1 cellular context compared by ENCODE assay signal in the genomic region with DNA sequence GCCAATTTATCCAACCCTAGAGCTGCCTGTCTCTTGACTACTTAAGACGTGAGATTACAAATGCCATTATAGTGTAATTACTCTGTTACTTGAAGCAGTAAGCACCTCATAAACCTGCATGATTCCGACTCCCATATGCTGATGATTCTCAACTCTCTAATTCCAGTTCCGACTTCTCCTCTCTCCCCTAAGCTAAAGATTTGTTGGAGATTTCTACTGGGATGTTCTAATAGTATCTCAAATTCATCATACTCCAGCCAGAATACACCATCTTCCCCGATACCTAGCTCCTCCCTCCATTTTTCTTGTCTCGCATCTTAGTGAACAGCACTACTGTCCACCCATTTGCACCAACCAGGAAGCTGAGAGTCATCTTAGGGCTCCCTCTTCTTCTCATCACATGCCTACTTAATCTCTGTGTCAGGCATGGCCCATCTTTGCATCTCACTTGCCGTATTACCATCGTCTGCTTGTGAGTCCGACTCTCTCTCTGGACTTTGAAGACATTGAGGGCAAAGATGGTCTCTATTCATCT.
TF ChIP-seq lines count a peak whose summit lies in the region.

No MANE protein-coding gene starts in this region.

TF ChIP-seq in K562, 482 proteins besides CTCF, POLR2A, EP300 and RAD21 (continued from another document and continues in another):
- TF ChIP-seq, protein P1, sequence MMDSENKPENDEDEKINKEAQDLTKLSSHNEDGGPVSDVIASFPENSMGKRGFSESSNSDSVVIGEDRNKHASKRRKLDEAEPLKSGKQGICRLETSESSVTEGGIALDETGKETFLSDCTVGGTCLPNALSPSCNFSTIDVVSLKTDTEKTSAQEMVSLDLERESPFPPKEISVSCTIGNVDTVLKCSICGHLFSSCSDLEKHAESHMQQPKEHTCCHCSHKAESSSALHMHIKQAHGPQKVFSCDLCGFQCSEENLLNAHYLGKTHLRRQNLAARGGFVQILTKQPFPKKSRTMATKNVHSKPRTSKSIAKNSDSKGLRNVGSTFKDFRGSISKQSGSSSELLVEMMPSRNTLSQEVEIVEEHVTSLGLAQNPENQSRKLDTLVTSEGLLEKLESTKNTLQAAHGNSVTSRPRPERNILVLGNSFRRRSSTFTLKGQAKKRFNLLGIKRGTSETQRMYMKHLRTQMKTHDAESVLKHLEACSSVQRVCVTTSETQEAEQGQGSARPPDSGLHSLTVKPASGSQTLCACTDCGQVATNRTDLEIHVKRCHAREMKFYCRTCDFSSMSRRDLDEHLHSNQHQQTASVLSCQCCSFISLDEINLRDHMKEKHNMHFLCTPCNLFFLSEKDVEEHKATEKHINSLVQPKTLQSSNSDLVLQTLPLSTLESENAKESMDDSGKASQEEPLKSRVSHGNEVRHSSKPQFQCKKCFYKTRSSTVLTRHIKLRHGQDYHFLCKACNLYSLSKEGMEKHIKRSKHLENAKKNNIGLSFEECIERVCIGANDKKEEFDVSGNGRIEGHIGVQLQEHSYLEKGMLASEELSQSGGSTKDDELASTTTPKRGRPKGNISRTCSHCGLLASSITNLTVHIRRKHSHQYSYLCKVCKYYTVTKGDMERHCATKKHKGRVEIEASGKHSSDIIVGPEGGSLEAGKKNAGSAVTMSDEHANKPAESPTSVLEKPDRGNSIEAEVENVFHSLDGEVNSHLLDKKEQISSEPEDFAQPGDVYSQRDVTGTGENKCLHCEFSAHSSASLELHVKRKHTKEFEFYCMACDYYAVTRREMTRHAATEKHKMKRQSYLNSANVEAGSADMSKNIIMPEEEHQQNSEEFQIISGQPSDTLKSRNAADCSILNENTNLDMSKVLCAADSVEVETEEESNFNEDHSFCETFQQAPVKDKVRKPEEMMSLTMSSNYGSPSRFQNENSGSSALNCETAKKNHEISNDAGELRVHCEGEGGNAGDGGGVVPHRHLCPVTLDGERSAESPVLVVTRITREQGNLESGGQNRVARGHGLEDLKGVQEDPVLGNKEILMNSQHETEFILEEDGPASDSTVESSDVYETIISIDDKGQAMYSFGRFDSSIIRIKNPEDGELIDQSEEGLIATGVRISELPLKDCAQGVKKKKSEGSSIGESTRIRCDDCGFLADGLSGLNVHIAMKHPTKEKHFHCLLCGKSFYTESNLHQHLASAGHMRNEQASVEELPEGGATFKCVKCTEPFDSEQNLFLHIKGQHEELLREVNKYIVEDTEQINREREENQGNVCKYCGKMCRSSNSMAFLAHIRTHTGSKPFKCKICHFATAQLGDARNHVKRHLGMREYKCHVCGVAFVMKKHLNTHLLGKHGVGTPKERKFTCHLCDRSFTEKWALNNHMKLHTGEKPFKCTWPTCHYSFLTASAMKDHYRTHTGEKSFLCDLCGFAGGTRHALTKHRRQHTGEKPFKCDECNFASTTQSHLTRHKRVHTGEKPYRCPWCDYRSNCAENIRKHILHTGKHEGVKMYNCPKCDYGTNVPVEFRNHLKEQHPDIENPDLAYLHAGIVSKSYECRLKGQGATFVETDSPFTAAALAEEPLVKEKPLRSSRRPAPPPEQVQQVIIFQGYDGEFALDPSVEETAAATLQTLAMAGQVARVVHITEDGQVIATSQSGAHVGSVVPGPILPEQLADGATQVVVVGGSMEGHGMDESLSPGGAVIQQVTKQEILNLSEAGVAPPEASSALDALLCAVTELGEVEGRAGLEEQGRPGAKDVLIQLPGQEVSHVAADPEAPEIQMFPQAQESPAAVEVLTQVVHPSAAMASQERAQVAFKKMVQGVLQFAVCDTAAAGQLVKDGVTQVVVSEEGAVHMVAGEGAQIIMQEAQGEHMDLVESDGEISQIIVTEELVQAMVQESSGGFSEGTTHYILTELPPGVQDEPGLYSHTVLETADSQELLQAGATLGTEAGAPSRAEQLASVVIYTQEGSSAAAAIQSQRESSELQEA (IDR thresholded peaks at IDR 0.05; ENCODE audit: low read depth), result no peak
- TF ChIP-seq ZNF133 (CRISPR knock-in tag; IDR thresholded peaks at IDR 0.05) (no peak), RBM15 (IDR thresholded peaks at IDR 0.05; ENCODE audit: insufficient read depth, low read length) (no peak), FOXA3 (CRISPR knock-in tag; conservative IDR thresholded peaks at IDR 0.05 in 1 of 2, IDR thresholded peaks at IDR 0.05 in 1 of 2) (0 out of 4 replicates have a peak, but pooled peaks of 1 of the 2 experiments have one; percentile 3), MAFK (IDR thresholded peaks at IDR 0.05; ENCODE audit: low read length) (no peak), GABPA (tag; conservative IDR thresholded peaks at IDR 0.05; ENCODE audit: low read depth) (0 out of 2 replicates have a peak, but pooled peaks have one; percentile 8), SMAD1 (IDR thresholded peaks at IDR 0.05; ENCODE audit: low read depth, low read length, partially characterized antibody) (no peak), KAT8 (IDR thresholded peaks at IDR 0.05; ENCODE audit: low read depth) (no peak), GATAD2B (IDR thresholded peaks at IDR 0.05; ENCODE audit: borderline replicate concordance) (peak; percentile 12; the same call in 1 of the 2 replicates), MEF2A (IDR thresholded peaks at IDR 0.05; ENCODE audit: control insufficient read depth, low read depth, low read length) (no peak), ZNF507 (tag; conservative IDR thresholded peaks at IDR 0.05) (no peak), MYC (IDR thresholded peaks at IDR 0.05; ENCODE audit: low read depth, low read length) (no peak), MYC (CRISPR knock-in tag; IDR thresholded peaks at IDR 0.05; ENCODE audit: borderline replicate concordance, low read depth) (no peak), ESRRB (CRISPR knock-in tag; IDR thresholded peaks at IDR 0.05; ENCODE audit: borderline replicate concordance) (no peak), NR2F6 (CRISPR knock-in tag; IDR thresholded peaks at IDR 0.05) (no peak), SMAD2 (IDR thresholded peaks at IDR 0.05; ENCODE audit: low read depth, low read length) (no peak), SMC3 (conservative IDR thresholded peaks at IDR 0.05; ENCODE audit: insufficient read depth, low read depth, low read length) (no peak), ZNF41 (CRISPR knock-in tag; conservative IDR thresholded peaks at IDR 0.05) (no peak), POLR3A (IDR thresholded peaks at IDR 0.05; ENCODE audit: borderline replicate concordance, extremely low read depth, insufficient read depth, insufficient read length) (no peak), POLR2AphosphoS5 (IDR thresholded peaks at IDR 0.05; ENCODE audit: control insufficient read depth, insufficient read depth, low read depth, low read length) (no peak), CREBBP (IDR thresholded peaks at IDR 0.05; ENCODE audit: low read depth, low read length) (no peak), TAF1 (IDR thresholded peaks at IDR 0.05; ENCODE audit: control insufficient read depth, extremely low read depth, insufficient read depth, low read length, severe bottlenecking) (no peak), CBFA2T2 (conservative IDR thresholded peaks at IDR 0.05) (no peak), KHSRP (IDR thresholded peaks at IDR 0.05) (no peak), SIX5 (IDR thresholded peaks at IDR 0.05; ENCODE audit: borderline replicate concordance in 1 of 2, insufficient read depth in 1 of 2, low read depth in 1 of 2, low read length in 2 of 2) (no peak), KLF1 (tag; IDR thresholded peaks at IDR 0.05) (no peak), MTF1 (CRISPR knock-in tag; IDR thresholded peaks at IDR 0.05; ENCODE audit: borderline replicate concordance) (no peak), SP1 (CRISPR knock-in tag; IDR thresholded peaks at IDR 0.05) (no peak), FOXK2 (conservative IDR thresholded peaks at IDR 0.05 in 1 of 2, IDR thresholded peaks at IDR 0.05 in 1 of 2; ENCODE audit: low read depth in 2 of 2) (no peak; a peak in 1 of 4 replicates), ZNF274 (IDR thresholded peaks at IDR 0.05; ENCODE audit: borderline replicate concordance, low read depth, low read length) (no peak), ZNF699 (CRISPR knock-in tag; IDR thresholded peaks at IDR 0.05; ENCODE audit: insufficient replicate concordance) (no peak), ZNF311 (CRISPR knock-in tag; IDR thresholded peaks at IDR 0.05) (no peak), CTBP1 (IDR thresholded peaks at IDR 0.05; ENCODE audit: borderline replicate concordance) (peak; percentile 66; the same call in 1 of the 2 replicates), HDAC8 (tag; IDR thresholded peaks at IDR 0.05) (no peak), EZH2 (IDR thresholded peaks at IDR 0.05; ENCODE audit: borderline replicate concordance, low read depth, low read length) (no peak; the same call in 1 of the 2 replicates), TRIM24 (IDR thresholded peaks at IDR 0.05) (no peak; a peak in 1 of 4 replicates), BRD4 (IDR thresholded peaks at IDR 0.05) (no peak), ZNF282 (CRISPR knock-in tag; IDR thresholded peaks at IDR 0.05) (no peak), POLR2G (IDR thresholded peaks at IDR 0.05; ENCODE audit: low read depth, low read length) (no peak), FOXK1 (CRISPR knock-in tag; IDR thresholded peaks at IDR 0.05; ENCODE audit: borderline replicate concordance) (no peak), TCF3 (CRISPR knock-in tag; IDR thresholded peaks at IDR 0.05) (no peak), STAG1 (CRISPR knock-in tag; IDR thresholded peaks at IDR 0.05; ENCODE audit: borderline replicate concordance) (no peak), DNMT1 (IDR thresholded peaks at IDR 0.05) (no peak)
- TF ChIP-seq, protein P2, sequence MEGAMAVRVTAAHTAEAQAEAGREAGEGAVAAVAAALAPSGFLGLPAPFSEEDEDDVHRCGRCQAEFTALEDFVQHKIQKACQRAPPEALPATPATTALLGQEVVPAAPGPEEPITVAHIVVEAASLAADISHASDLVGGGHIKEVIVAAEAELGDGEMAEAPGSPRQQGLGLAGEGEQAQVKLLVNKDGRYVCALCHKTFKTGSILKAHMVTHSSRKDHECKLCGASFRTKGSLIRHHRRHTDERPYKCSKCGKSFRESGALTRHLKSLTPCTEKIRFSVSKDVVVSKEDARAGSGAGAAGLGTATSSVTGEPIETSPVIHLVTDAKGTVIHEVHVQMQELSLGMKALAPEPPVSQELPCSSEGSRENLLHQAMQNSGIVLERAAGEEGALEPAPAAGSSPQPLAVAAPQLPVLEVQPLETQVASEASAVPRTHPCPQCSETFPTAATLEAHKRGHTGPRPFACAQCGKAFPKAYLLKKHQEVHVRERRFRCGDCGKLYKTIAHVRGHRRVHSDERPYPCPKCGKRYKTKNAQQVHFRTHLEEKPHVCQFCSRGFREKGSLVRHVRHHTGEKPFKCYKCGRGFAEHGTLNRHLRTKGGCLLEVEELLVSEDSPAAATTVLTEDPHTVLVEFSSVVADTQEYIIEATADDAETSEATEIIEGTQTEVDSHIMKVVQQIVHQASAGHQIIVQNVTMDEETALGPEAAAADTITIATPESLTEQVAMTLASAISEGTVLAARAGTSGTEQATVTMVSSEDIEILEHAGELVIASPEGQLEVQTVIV (CRISPR knock-in tag; IDR thresholded peaks at IDR 0.05; ENCODE audit: borderline replicate concordance), result no peak
- TF ChIP-seq, protein P3, sequence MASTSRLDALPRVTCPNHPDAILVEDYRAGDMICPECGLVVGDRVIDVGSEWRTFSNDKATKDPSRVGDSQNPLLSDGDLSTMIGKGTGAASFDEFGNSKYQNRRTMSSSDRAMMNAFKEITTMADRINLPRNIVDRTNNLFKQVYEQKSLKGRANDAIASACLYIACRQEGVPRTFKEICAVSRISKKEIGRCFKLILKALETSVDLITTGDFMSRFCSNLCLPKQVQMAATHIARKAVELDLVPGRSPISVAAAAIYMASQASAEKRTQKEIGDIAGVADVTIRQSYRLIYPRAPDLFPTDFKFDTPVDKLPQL (IDR thresholded peaks at IDR 0.05; ENCODE audit: extremely low read depth, insufficient read length), result no peak
- TF ChIP-seq, protein P4, sequence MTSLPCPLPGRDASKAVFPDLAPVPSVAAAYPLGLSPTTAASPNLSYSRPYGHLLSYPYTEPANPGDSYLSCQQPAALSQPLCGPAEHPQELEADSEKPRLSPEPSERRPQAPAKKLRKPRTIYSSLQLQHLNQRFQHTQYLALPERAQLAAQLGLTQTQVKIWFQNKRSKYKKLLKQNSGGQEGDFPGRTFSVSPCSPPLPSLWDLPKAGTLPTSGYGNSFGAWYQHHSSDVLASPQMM (CRISPR knock-in tag; IDR thresholded peaks at IDR 0.05), result no peak
- TF ChIP-seq, protein P5, sequence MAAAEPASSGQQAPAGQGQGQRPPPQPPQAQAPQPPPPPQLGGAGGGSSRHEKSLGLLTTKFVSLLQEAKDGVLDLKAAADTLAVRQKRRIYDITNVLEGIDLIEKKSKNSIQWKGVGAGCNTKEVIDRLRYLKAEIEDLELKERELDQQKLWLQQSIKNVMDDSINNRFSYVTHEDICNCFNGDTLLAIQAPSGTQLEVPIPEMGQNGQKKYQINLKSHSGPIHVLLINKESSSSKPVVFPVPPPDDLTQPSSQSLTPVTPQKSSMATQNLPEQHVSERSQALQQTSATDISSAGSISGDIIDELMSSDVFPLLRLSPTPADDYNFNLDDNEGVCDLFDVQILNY (CRISPR knock-in tag; IDR thresholded peaks at IDR 0.05), result no peak
- TF ChIP-seq, protein P6, sequence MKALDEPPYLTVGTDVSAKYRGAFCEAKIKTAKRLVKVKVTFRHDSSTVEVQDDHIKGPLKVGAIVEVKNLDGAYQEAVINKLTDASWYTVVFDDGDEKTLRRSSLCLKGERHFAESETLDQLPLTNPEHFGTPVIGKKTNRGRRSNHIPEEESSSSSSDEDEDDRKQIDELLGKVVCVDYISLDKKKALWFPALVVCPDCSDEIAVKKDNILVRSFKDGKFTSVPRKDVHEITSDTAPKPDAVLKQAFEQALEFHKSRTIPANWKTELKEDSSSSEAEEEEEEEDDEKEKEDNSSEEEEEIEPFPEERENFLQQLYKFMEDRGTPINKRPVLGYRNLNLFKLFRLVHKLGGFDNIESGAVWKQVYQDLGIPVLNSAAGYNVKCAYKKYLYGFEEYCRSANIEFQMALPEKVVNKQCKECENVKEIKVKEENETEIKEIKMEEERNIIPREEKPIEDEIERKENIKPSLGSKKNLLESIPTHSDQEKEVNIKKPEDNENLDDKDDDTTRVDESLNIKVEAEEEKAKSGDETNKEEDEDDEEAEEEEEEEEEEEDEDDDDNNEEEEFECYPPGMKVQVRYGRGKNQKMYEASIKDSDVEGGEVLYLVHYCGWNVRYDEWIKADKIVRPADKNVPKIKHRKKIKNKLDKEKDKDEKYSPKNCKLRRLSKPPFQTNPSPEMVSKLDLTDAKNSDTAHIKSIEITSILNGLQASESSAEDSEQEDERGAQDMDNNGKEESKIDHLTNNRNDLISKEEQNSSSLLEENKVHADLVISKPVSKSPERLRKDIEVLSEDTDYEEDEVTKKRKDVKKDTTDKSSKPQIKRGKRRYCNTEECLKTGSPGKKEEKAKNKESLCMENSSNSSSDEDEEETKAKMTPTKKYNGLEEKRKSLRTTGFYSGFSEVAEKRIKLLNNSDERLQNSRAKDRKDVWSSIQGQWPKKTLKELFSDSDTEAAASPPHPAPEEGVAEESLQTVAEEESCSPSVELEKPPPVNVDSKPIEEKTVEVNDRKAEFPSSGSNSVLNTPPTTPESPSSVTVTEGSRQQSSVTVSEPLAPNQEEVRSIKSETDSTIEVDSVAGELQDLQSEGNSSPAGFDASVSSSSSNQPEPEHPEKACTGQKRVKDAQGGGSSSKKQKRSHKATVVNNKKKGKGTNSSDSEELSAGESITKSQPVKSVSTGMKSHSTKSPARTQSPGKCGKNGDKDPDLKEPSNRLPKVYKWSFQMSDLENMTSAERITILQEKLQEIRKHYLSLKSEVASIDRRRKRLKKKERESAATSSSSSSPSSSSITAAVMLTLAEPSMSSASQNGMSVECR (CRISPR knock-in tag; IDR thresholded peaks at IDR 0.05), result no peak
- TF ChIP-seq, protein P7, sequence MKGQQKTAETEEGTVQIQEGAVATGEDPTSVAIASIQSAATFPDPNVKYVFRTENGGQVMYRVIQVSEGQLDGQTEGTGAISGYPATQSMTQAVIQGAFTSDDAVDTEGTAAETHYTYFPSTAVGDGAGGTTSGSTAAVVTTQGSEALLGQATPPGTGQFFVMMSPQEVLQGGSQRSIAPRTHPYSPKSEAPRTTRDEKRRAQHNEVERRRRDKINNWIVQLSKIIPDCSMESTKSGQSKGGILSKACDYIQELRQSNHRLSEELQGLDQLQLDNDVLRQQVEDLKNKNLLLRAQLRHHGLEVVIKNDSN (CRISPR knock-in tag; IDR thresholded peaks at IDR 0.05), result no peak
